ENCODE assay signal across 2 cellular contexts in genomic region chr1:81547261-81547911, GRCh38.
TF ChIP-seq lines count a peak whose summit lies in the region.

No MANE protein-coding gene starts in this region.

TF ChIP-seq in SK-N-SH, 30 proteins besides CTCF, POLR2A, EP300 and RAD21 (continued from another document):
- TF ChIP-seq ZBTB33 (IDR thresholded peaks at IDR 0.05; ENCODE audit: borderline replicate concordance, low read depth): no peak
- TF ChIP-seq REST (IDR thresholded peaks at IDR 0.05; ENCODE audit: low read depth, low read length): no peak
- no peak for TF ChIP-seq TAF1 (IDR thresholded peaks at IDR 0.05; ENCODE audit: borderline replicate concordance, low read depth, low read length)
- TF ChIP-seq ELF1 (IDR thresholded peaks at IDR 0.05): no peak
- no peak for TF ChIP-seq NFIC (IDR thresholded peaks at IDR 0.05; ENCODE audit: borderline replicate concordance)
- no peak for TF ChIP-seq MXI1 (IDR thresholded peaks at IDR 0.05; ENCODE audit: low read depth, low read length)
- no peak for TF ChIP-seq JUND (IDR thresholded peaks at IDR 0.05)

TF ChIP-seq in SK-N-SH treated with all-trans-retinoic acid at 6 μM for 48 hours, 23 proteins besides CTCF, POLR2A, EP300 and RAD21 (continued from another document):
- no peak for TF ChIP-seq TSHZ2 (CRISPR knock-in tag; IDR thresholded peaks at IDR 0.05)
TF ChIP-seq in SK-N-SH treated with all-trans-retinoic acid at 6 μM for 48 hours: peak in this region for 0.
